Comparison of ENCODE assay signal across 9 cellular contexts in genomic region chr2:127569274-127570065, GRCh38. TPM values are rescaled to one million over a fixed set of nuclear protein-coding genes. Genes with fewer than 3 reads are reported as not detected.
A peak's percentile ranks its signal among the peaks of the same experiment; 100 is the strongest.
DNase-seq lines count a peak whose midpoint lies in the region; ATAC-seq and TF ChIP-seq lines count a peak whose summit lies in the region.
"Had no signal": no experiment of that assay in that cellular context is flagged by ENCODE, and none has a peak within 500 bp of the region (broad histone marks: within the 10 kb centered on the region; RNA-seq: fewer than 3 reads in every experiment).

No MANE protein-coding gene starts in this region.

- H3K4me1 ChIP-seq in adrenal gland (replicated peaks in 1 of 2) = peaks cover 13 to 21% of the 10 kb centered on the region in 2 donors
- H3K4me1 ChIP-seq in foreskin keratinocyte = no peaks in the 10 kb centered on the region
- no peaks in the 10 kb centered on the region for H3K4me1 ChIP-seq in lower lobe of right lung

- no peak overlapping the region for H3K4me3 Mint-ChIP-seq in activated naive CD8-positive, alpha-beta T cell treated with anti-CD3 and anti-CD28 coated beads, Interleukin-2, amount 50 U/mL, for 24 hours

- H3K27ac ChIP-seq in adrenal gland (peak overlapping the region in 1 of 5 donors; percentile 45), foreskin keratinocyte (no peak overlapping the region), lower lobe of right lung (no peak overlapping the region)

- peak; percentile 39 for ATAC-seq in foreskin keratinocyte
- no peak for ATAC-seq in HG03571 (IDR thresholded peaks at IDR 0.05; ENCODE audit: unreplicated experiment)
- ATAC-seq in activated naive CD8-positive, alpha-beta T cell treated with anti-CD3 and anti-CD28 coated beads, Interleukin-2, amount 50 U/mL, for 24 hours = no peak
- no peak for ATAC-seq in lower lobe of right lung

- H3K27me3 ChIP-seq in adrenal gland = no peaks in the 10 kb centered on the region
- H3K27me3 ChIP-seq in foreskin keratinocyte = peaks cover 2% of the 10 kb centered on the region
- no peaks in the 10 kb centered on the region for H3K27me3 ChIP-seq in lower lobe of right lung (ENCODE audit: low read depth)

- peaks cover 2% of the 10 kb centered on the region for H3K27me3 Mint-ChIP-seq in activated naive CD8-positive, alpha-beta T cell treated with anti-CD3 and anti-CD28 coated beads, Interleukin-2, amount 50 U/mL, for 24 hours

- H3K4me1 Mint-ChIP-seq in activated naive CD8-positive, alpha-beta T cell treated with anti-CD3 and anti-CD28 coated beads, Interleukin-2, amount 50 U/mL, for 24 hours = no peaks in the 10 kb centered on the region

- H3K4me3 ChIP-seq in adrenal gland (no peak overlapping the region), lower lobe of right lung (no peak overlapping the region)

- DNase-seq in ELR (ENCODE audit: low read depth) (peak; percentile 76), adrenal gland (peak; percentile 66 to 86 (median 82)), foreskin keratinocyte (peak in 1 of 2 donors; percentile 34), putamen (ENCODE audit: low spot score) (peak; percentile 20), lower lobe of right lung (no peak)
- no peak for DNase-seq in activated naive CD8-positive, alpha-beta T cell treated with anti-CD3 and anti-CD28 coated beads, Interleukin-2, amount 50 U/mL, for 24 hours
- DNase-seq in activated CD4-positive, alpha-beta T cell treated with anti-CD3 and anti-CD28 coated beads, Interleukin-2, amount 50 U/mL, for 4 hours = no peak
- DNase-seq: DMS153 had no signal

- no peak for TF ChIP-seq CTCF in adrenal gland (IDR thresholded peaks at IDR 0.05)
- no peak for TF ChIP-seq CTCF in foreskin keratinocyte (conservative IDR thresholded peaks at IDR 0.05)
- TF ChIP-seq CTCF in lower lobe of right lung (IDR thresholded peaks at IDR 0.05) = no peak

- H3K36me3 ChIP-seq in adrenal gland (replicated peaks in 1 of 2) = no peaks in the 10 kb centered on the region
- H3K36me3 ChIP-seq in lower lobe of right lung = no peaks in the 10 kb centered on the region

- 57 to 64% (median 63%) methylated on average over 9 to 11 of the region's 11 CpGs for WGBS in adrenal gland, 4 donors

- no peaks in the 10 kb centered on the region for H3K9me3 Mint-ChIP-seq in activated naive CD8-positive, alpha-beta T cell treated with anti-CD3 and anti-CD28 coated beads, Interleukin-2, amount 50 U/mL, for 24 hours

- H3K36me3 Mint-ChIP-seq in activated naive CD8-positive, alpha-beta T cell treated with anti-CD3 and anti-CD28 coated beads, Interleukin-2, amount 50 U/mL, for 24 hours (ENCODE audit: low read depth) = no peaks in the 10 kb centered on the region

- TF ChIP-seq POLR2A in adrenal gland (IDR thresholded peaks at IDR 0.05) = no peak

- H3K9me3 ChIP-seq in adrenal gland (replicated peaks in 1 of 3) = no peaks in the 10 kb centered on the region
- H3K9me3 ChIP-seq in lower lobe of right lung = no peaks in the 10 kb centered on the region

- H3K27ac Mint-ChIP-seq in activated naive CD8-positive, alpha-beta T cell treated with anti-CD3 and anti-CD28 coated beads, Interleukin-2, amount 50 U/mL, for 24 hours = no peak overlapping the region

- intact Hi-C loops in adrenal gland (cut with DNase I) (no loop called here), lower lobe of right lung (cut with DNase I) (no loop called here)

RNA-seq across cellular contexts. Expression of gene MYO7B, which starts 34.0 kb away (rescaled TPM):
- under 1 TPM in 7 of 8 donors, not detected in 1; 0.13 to 0.96 (median 0.32) TPM for total RNA-seq in adrenal gland
- 1 to 10 TPM in 1 of 3 donors, under 1 TPM in 2; 0.16 to 1.5 (median 0.84) TPM for polyA plus RNA-seq in adrenal gland
- total RNA-seq in foreskin keratinocyte = 0.07 TPM in 1 of 2 replicates, not detected in the other
- polyA plus RNA-seq in foreskin keratinocyte = 0.11 TPM in 1 of 2 replicates, not detected in the other
- 5.2 TPM for total RNA-seq in lower lobe of right lung

RNA-seq across cellular contexts. Expression of gene IWS1, which starts 43.2 kb away (rescaled TPM):
- total RNA-seq in adrenal gland = 10 to 100 TPM; 17.8 to 51.9 (median 22.9) TPM
- 10 to 100 TPM; 21.7 to 39.0 (median 32.9) TPM for polyA plus RNA-seq in adrenal gland
- total RNA-seq in foreskin keratinocyte = 51.0 and 56.5 TPM in 2 replicates
- 29.8 and 30.6 TPM in 2 replicates for polyA plus RNA-seq in foreskin keratinocyte
- total RNA-seq in lower lobe of right lung = 36.7 TPM

Comparison
In these comparisons a context has a peak if more than half of its experiments do, and no peak if none do; other contexts are left out.
1. DNase-seq: peak in ELR (single experiment), adrenal gland (7 of 7) and putamen (single experiment); none in activated naive CD8-positive, alpha-beta T cell treated with anti-CD3 and anti-CD28 coated beads, Interleukin-2, amount 50 U/mL, for 24 hours (single experiment), activated CD4-positive, alpha-beta T cell treated with anti-CD3 and anti-CD28 coated beads, Interleukin-2, amount 50 U/mL, for 4 hours (0 of 2) and lower lobe of right lung (single experiment).